ENCODE assay signal across 16 cellular contexts in genomic region chr9:38107405-38107804, GRCh38. TPM values are rescaled to one million over a fixed set of nuclear protein-coding genes. Genes with fewer than 3 reads are reported as not detected.
DNase-seq lines count a peak whose midpoint lies in the region; ATAC-seq and TF ChIP-seq lines count a peak whose summit lies in the region.
"Had no signal": no experiment of that assay in that cellular context is flagged by ENCODE, and none has a peak within 500 bp of the region (broad histone marks: within the 10 kb centered on the region; RNA-seq: fewer than 3 reads in every experiment).

No MANE protein-coding gene starts in this region.

- H3K23ac ChIP-seq in mesendoderm (ENCODE audit: low read length) = no peak overlapping the region

- H3K27ac ChIP-seq in mesendoderm (ENCODE audit: low read depth, low read length) = no peak overlapping the region
- H3K27ac ChIP-seq: C4-2B, KMS-11, PC-9, RWPE1 had no signal

- no peak overlapping the region for H3K56ac ChIP-seq in mesendoderm (ENCODE audit: low read length)

- peaks cover 8% of the 10 kb centered on the region for H3K4me1 ChIP-seq in mesendoderm (ENCODE audit: control insufficient read depth, low read depth, low read length)

- no peaks in the 10 kb centered on the region for H3K4me1 Mint-ChIP-seq in type B pancreatic cell (ENCODE audit: unreplicated experiment)

- H3K4me2 ChIP-seq in mesendoderm (ENCODE audit: low read length) = no peak overlapping the region
- H3K4me2 ChIP-seq: KMS-11, PC-9 had no signal

- H2AK5ac ChIP-seq in mesendoderm (ENCODE audit: low read length) = peak overlapping the region; percentile 65

- H3K4me3 ChIP-seq in mesendoderm (ENCODE audit: low read length) = no peak overlapping the region
- H3K4me3 ChIP-seq: PC-9 had no signal

- no peaks in the 10 kb centered on the region for H3K9me3 Mint-ChIP-seq in type B pancreatic cell

- H3K36me3 ChIP-seq in mesendoderm (ENCODE audit: control insufficient read depth, insufficient read depth, low read length) = no peaks in the 10 kb centered on the region

- H4K8ac ChIP-seq in mesendoderm (ENCODE audit: low read depth, low read length) = no peak overlapping the region

- no peak overlapping the region for H3K18ac ChIP-seq in mesendoderm (ENCODE audit: low read length)

- H3K79me1 ChIP-seq in mesendoderm (ENCODE audit: low read length) = no peaks in the 10 kb centered on the region

- H3K27me3 ChIP-seq in mesendoderm (ENCODE audit: insufficient read depth, low read length, poor library complexity) = no peaks in the 10 kb centered on the region

- no peak overlapping the region for H3K4ac ChIP-seq in mesendoderm (ENCODE audit: low read depth, low read length)

- no peak for DNase-seq in mesendoderm
- DNase-seq in type B pancreatic cell (ENCODE audit: extremely low spot score, unreplicated experiment) = no peak
- DNase-seq in left lobe of liver (ENCODE audit: low spot score) = no peak
- no peak for DNase-seq in NCI-H2196 treated with DMSO at 0.1 percent for 48 hours (lab: John Stamatoyannopoulos, UW; ENCODE audit: unreplicated experiment)
- no peak for DNase-seq in stimulated activated CD4-positive, alpha-beta T cell treated with anti-CD3 and anti-CD28 coated beads, Interleukin-2, amount 100 ng/mL, for 24 hours
- DNase-seq: NCI-H1417 treated with DMSO at 0.1 percent for 48 hours, NCI-H187 treated with DMSO at 0.1 percent for 48 hours, NCI-H526, SIG-M5 had no signal

- H3K79me2 ChIP-seq in mesendoderm (ENCODE audit: control insufficient read depth, insufficient read depth, low read length) = no peaks in the 10 kb centered on the region

- no peak overlapping the region for H2BK5ac ChIP-seq in mesendoderm (ENCODE audit: low read length)

- no peak for TF ChIP-seq CTCF in type B pancreatic cell (conservative IDR thresholded peaks at IDR 0.05)

- ATAC-seq in GM18511 (IDR thresholded peaks at IDR 0.05; ENCODE audit: unreplicated experiment) (peak; percentile 47), HG02938 (IDR thresholded peaks at IDR 0.05; ENCODE audit: unreplicated experiment) (peak; percentile 65), left lobe of liver (no peak)
- ATAC-seq: SK-N-SH treated with all-trans-retinoic acid at 6 μM for 48 hours had no signal

- H3K27ac Mint-ChIP-seq in type B pancreatic cell = peak overlapping the region; percentile 26

- peaks cover under 1% of the 10 kb centered on the region for H3K27me3 Mint-ChIP-seq in type B pancreatic cell

- H3K36me3 Mint-ChIP-seq in type B pancreatic cell = no peaks in the 10 kb centered on the region

- H2BK15ac ChIP-seq in mesendoderm (replicated peaks; ENCODE audit: low read depth) = no peak overlapping the region

- H3K9ac ChIP-seq in mesendoderm (ENCODE audit: low read length) = no peak overlapping the region
- H3K9ac ChIP-seq: KMS-11 had no signal

- no peak overlapping the region for H4K5ac ChIP-seq in mesendoderm (ENCODE audit: low read length)

- H2BK120ac ChIP-seq in mesendoderm (ENCODE audit: low read depth, low read length) = no peak overlapping the region

- no peak overlapping the region for H3K4me3 Mint-ChIP-seq in type B pancreatic cell

- no CpG with 5 or more reads among the region's 3 CpGs for WGBS in mesendoderm (ENCODE audit: extremely low coverage, insufficient coverage, low lambda C conversion rate)

RNA-seq across cellular contexts. Expression of gene SHB, which starts 38.4 kb away (rescaled TPM):
- 13.4 TPM for polyA plus RNA-seq in mesendoderm (2013, experiment 1 of 2)
- 13.5 TPM for polyA plus RNA-seq in mesendoderm (2013, experiment 2 of 2)
- total RNA-seq in type B pancreatic cell (ENCODE audit: low replicate concordance) (14.4 and 20.0 TPM in 2 replicates), left lobe of liver (14.1 TPM)
